Comparison of ENCODE assay signal across 15 cellular contexts in genomic region chr12:52079576-52080402, GRCh38. TPM values are rescaled to one million over a fixed set of nuclear protein-coding genes. Genes with fewer than 3 reads are reported as not detected.
DNase-seq lines count a peak whose midpoint lies in the region; ATAC-seq and TF ChIP-seq lines count a peak whose summit lies in the region.
"Had no signal": no experiment of that assay in that cellular context is flagged by ENCODE, and none has a peak within 500 bp of the region (broad histone marks: within the 10 kb centered on the region; RNA-seq: fewer than 3 reads in every experiment).

Gene SMIM41 (plus strand): TSS chr12:52079704. CDS start chr12:52079780, 76 bp downstream.

- POLR2A ChIA-PET in GM10248 (lab: Yijun Ruan, JAX): interaction anchor here (2.2 kb wide), 1 partner anchor 10 kb away, joined by 6 read pairs; the partner anchor contains the start of gene ATG101

- intact Hi-C loops in activated T-helper 1 cell treated with anti-CD3 and anti-CD28 coated beads, Interleukin-12 subunit alpha, Interleukin-12 subunit beta, Interleukin-2, Interleukin-4 antibody, amounts not matched to agents 30 ng/mL and 10 ng/mL and 1 ng/mL, durations not matched to agents 14 hours and 24 hours and 36 hours (cut with micrococcal nuclease): loop anchor here (5.0 kb wide), 1 partner anchor 38 kb away; no protein-coding TSS in a partner anchor
- intact Hi-C loops in sciatic nerve (cut with DNase I): loop anchor here (2.0 to 10.0 kb wide), 2 partner anchors 53 to 245 kb away; no protein-coding TSS in a partner anchor

- peak within 1 kb of the TSS; percentile 8 for H3K4me3 ChIP-seq in iPS-15b (ENCODE audit: low read depth, low read length)
- H3K4me3 ChIP-seq: breast epithelium had no signal

- no peak for TF ChIP-seq CTCF in GM10248 (IDR thresholded peaks at IDR 0.05; ENCODE audit: control extremely low read depth, extremely low read depth, low read depth, missing control alignments)

- no peaks in the 10 kb centered on the region for H3K9me3 Mint-ChIP-seq in activated T-helper 1 cell treated with anti-CD3 and anti-CD28 coated beads, Interleukin-12 subunit alpha, Interleukin-12 subunit beta, Interleukin-2, Interleukin-4 antibody, amounts not matched to agents 30 ng/mL and 10 ng/mL and 1 ng/mL, durations not matched to agents 14 hours and 24 hours and 36 hours
- H3K9me3 Mint-ChIP-seq: activated CD4-positive, alpha-beta memory T cell treated with anti-CD3 and anti-CD28 coated beads, Interleukin-2, amount 10 ng/mL, durations not matched to agents 7 days and 5 days had no signal

- H3K9ac ChIP-seq in iPS-15b (ENCODE audit: low read depth, low read length): no peak within 1 kb of the TSS

- H3K36me3 ChIP-seq in iPS-15b (ENCODE audit: control insufficient read depth, insufficient read depth, low read length): peaks cover 13% of the 10 kb centered on the region
- H3K36me3 ChIP-seq: breast epithelium had no signal

- no peaks in the 10 kb centered on the region for H3K27me3 ChIP-seq in iPS-15b (ENCODE audit: control insufficient read depth, insufficient read depth, low read length)
- H3K27me3 ChIP-seq: breast epithelium, neutrophil had no signal

- H3K27me3 Mint-ChIP-seq in activated T-helper 1 cell treated with anti-CD3 and anti-CD28 coated beads, Interleukin-12 subunit alpha, Interleukin-12 subunit beta, Interleukin-2, Interleukin-4 antibody, amounts not matched to agents 30 ng/mL and 10 ng/mL and 1 ng/mL, durations not matched to agents 14 hours and 24 hours and 36 hours (ENCODE audit: insufficient read depth): no peaks in the 10 kb centered on the region
- H3K27me3 Mint-ChIP-seq: activated CD4-positive, alpha-beta memory T cell treated with anti-CD3 and anti-CD28 coated beads, Interleukin-2, amount 10 ng/mL, durations not matched to agents 7 days and 5 days had no signal

- H3K36me3 Mint-ChIP-seq in activated T-helper 1 cell treated with anti-CD3 and anti-CD28 coated beads, Interleukin-12 subunit alpha, Interleukin-12 subunit beta, Interleukin-2, Interleukin-4 antibody, amounts not matched to agents 30 ng/mL and 10 ng/mL and 1 ng/mL, durations not matched to agents 14 hours and 24 hours and 36 hours (ENCODE audit: low read depth): peaks cover 14% of the 10 kb centered on the region

- peak within 1 kb of the TSS; percentile 23 for H3K27ac Mint-ChIP-seq in activated T-helper 1 cell treated with anti-CD3 and anti-CD28 coated beads, Interleukin-12 subunit alpha, Interleukin-12 subunit beta, Interleukin-2, Interleukin-4 antibody, amounts not matched to agents 30 ng/mL and 10 ng/mL and 1 ng/mL, durations not matched to agents 14 hours and 24 hours and 36 hours
- H3K27ac Mint-ChIP-seq: activated CD4-positive, alpha-beta memory T cell treated with anti-CD3 and anti-CD28 coated beads, Interleukin-2, amount 10 ng/mL, durations not matched to agents 7 days and 5 days had no signal

- DNase-seq in D341Med (ENCODE audit: low spot score) (peak; percentile 30), sciatic nerve (ENCODE audit: low spot score) (no peak), GM19238 (ENCODE audit: insufficient read length, low spot score) (no peak), GM10248 (ENCODE audit: extremely low spot score) (no peak), amniotic stem cell (lab: John Stamatoyannopoulos, UW) (no peak)
- DNase-seq in activated T-helper 1 cell treated with anti-CD3 and anti-CD28 coated beads, Interleukin-12 subunit alpha, Interleukin-12 subunit beta, Interleukin-2, Interleukin-4 antibody, amounts not matched to agents 30 ng/mL and 10 ng/mL and 1 ng/mL, durations not matched to agents 14 hours and 24 hours and 36 hours (ENCODE audit: low spot score): no peak
- DNase-seq: activated CD4-positive, alpha-beta memory T cell treated with anti-CD3 and anti-CD28 coated beads, Interleukin-2, amount 10 ng/mL, durations not matched to agents 7 days and 5 days; activated gamma-delta T cell treated with Interleukin-2 at 50 U/mL for 16 hours; DMS53; NCI-H187 treated with DMSO at 0.1 percent for 48 hours; NCI-H82 had no signal

- no peak within 1 kb of the TSS for H3K4me3 Mint-ChIP-seq in activated T-helper 1 cell treated with anti-CD3 and anti-CD28 coated beads, Interleukin-12 subunit alpha, Interleukin-12 subunit beta, Interleukin-2, Interleukin-4 antibody, amounts not matched to agents 30 ng/mL and 10 ng/mL and 1 ng/mL, durations not matched to agents 14 hours and 24 hours and 36 hours
- H3K4me3 Mint-ChIP-seq: activated CD4-positive, alpha-beta memory T cell treated with anti-CD3 and anti-CD28 coated beads, Interleukin-2, amount 10 ng/mL, durations not matched to agents 7 days and 5 days had no signal

- H3K4me1 ChIP-seq in iPS-15b (ENCODE audit: control insufficient read depth, insufficient read depth, low read length): peaks cover 5% of the 10 kb centered on the region

- CTCF ChIA-PET in GM10248 (lab: Yijun Ruan, JAX): interaction anchor here (1.5 to 42.5 kb wide), 4 partner anchors 8 to 47 kb away, joined by 5 to 1220 read pairs (median 60); partner anchors contain the start of gene ATG101

- H3K4me1 Mint-ChIP-seq in activated T-helper 1 cell treated with anti-CD3 and anti-CD28 coated beads, Interleukin-12 subunit alpha, Interleukin-12 subunit beta, Interleukin-2, Interleukin-4 antibody, amounts not matched to agents 30 ng/mL and 10 ng/mL and 1 ng/mL, durations not matched to agents 14 hours and 24 hours and 36 hours (ENCODE audit: low read depth): no peaks in the 10 kb centered on the region

- no peaks in the 10 kb centered on the region for H3K9me3 ChIP-seq in iPS-15b (ENCODE audit: control insufficient read depth, insufficient read depth, low read length)
- H3K9me3 ChIP-seq: breast epithelium, neutrophil had no signal

- no peak for ATAC-seq in sciatic nerve
- no peak for ATAC-seq in HG03108 (IDR thresholded peaks at IDR 0.05; ENCODE audit: unreplicated experiment)

RNA-seq across cellular contexts. Expression of gene SMIM41, which starts in this region (rescaled TPM):
- 0.44 TPM in 1 of 2 replicates, not detected in the other for total RNA-seq in activated T-helper 1 cell treated with anti-CD3 and anti-CD28 coated beads, Interleukin-12 subunit alpha, Interleukin-12 subunit beta, Interleukin-2, Interleukin-4 antibody, amounts not matched to agents 30 ng/mL and 10 ng/mL and 1 ng/mL, durations not matched to agents 14 hours and 24 hours and 36 hours
- total RNA-seq in sciatic nerve: 12.4 TPM
- total RNA-seq: activated CD4-positive, alpha-beta memory T cell treated with anti-CD3 and anti-CD28 coated beads, Interleukin-2, amount 10 ng/mL, durations not matched to agents 7 days and 5 days had no signal
